ENCODE assay signal across 8 cellular contexts in the genomic region with DNA sequence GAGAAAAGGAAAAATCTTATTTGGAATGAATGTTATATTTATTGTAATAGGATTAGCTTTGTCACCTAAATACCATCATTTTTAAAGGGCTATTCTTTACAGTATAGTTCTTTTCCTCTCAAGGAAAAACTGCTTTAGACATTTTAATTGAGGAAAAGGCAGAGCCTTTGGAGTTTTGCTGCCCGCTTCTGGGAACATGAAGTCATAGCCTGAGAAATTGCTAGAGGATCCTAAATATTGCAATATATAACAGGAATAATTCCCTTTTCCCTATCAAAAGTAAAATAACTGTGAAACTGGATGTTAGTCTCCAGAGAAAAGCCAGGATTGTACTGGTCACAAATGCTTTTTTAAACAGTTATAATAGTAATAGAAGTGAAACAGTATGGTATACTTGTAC. TPM values are rescaled to one million over a fixed set of nuclear protein-coding genes. Genes with fewer than 3 reads are reported as not detected.
DNase-seq lines count a peak whose midpoint lies in the region; FAIRE-seq and TF ChIP-seq lines count a peak whose summit lies in the region.
"Not testable (repeated sequence)": the region's sequence is repeated elsewhere in the genome, so short reads cannot be mapped to it uniquely, and the experiment has no call there.

No MANE protein-coding gene starts in this region.

- not testable (repeated sequence) for H3K27me3 ChIP-seq in small intestine (ENCODE audit: control insufficient read depth in 2 of 2, insufficient read depth in 2 of 2, low read length in 2 of 2)

- not testable (repeated sequence) for FAIRE-seq in small intestine (lab: Jason Lieb, UNC)

- WGBS in small intestine, 3 donors: no CpG with 5 or more reads among the region's 1 CpG

- DNase-seq in AG09309 (ENCODE audit: low read depth); GM10266 (ENCODE audit: extremely low spot score): not testable (repeated sequence)
- peak; percentile 26 for DNase-seq in NAMALWA (ENCODE audit: low spot score)
- DNase-seq in SK-MEL-5 (ENCODE audit: low read depth, low spot score): peak; percentile 35
- DNase-seq in cardiac fibroblast (ENCODE audit: low read depth in 2 of 2): peak in 1 of 2 donors; percentile 64
- peak; percentile 30 for DNase-seq in glomerular visceral epithelial cell (ENCODE audit: extremely low spot score)
- peak; percentile 15 for DNase-seq in medulla oblongata (ENCODE audit: extremely low spot score)
- peak; percentile 3 for DNase-seq in small intestine

- not testable (repeated sequence) for H3K27ac ChIP-seq in small intestine (ENCODE audit: low read depth in 1 of 2, low read length in 1 of 2)

- H3K4me1 ChIP-seq in small intestine (ENCODE audit: control insufficient read depth in 2 of 2, insufficient read depth in 1 of 2, low read depth in 1 of 2, low read length in 1 of 2): not testable (repeated sequence)

- H3K4me3 ChIP-seq in AG09309 (ENCODE audit: control insufficient read depth, low read depth, low read length); cardiac fibroblast (replicated peaks in 1 of 2; ENCODE audit: low read depth in 2 of 2, low read length in 2 of 2); small intestine (ENCODE audit: low read depth in 1 of 2, low read length in 2 of 2): not testable (repeated sequence)

- in situ Hi-C loops in SK-MEL-5 (cut with HindIII; ENCODE audit: low pct_unique_long_range_greater_than_20kb, low sequenced_read_pairs): not testable (repeated sequence)

- TF ChIP-seq CTCF in AG09309 (IDR thresholded peaks at IDR 0.05; ENCODE audit: control insufficient read depth, insufficient read depth, low read depth, low read length, missing control alignments): peak; percentile 22
- TF ChIP-seq CTCF in GM10266 (IDR thresholded peaks at IDR 0.05; ENCODE audit: control insufficient read depth, insufficient read depth, low read depth, missing control alignments): peak; percentile 1
- peak; percentile 12 for TF ChIP-seq CTCF in cardiac fibroblast (IDR thresholded peaks at IDR 0.05; ENCODE audit: low read depth, low read length)

- H3K36me3 ChIP-seq in small intestine (ENCODE audit: control insufficient read depth in 2 of 2, insufficient read depth in 2 of 2, low read length in 2 of 2): not testable (repeated sequence)

- H3K9me3 ChIP-seq in small intestine (ENCODE audit: control insufficient read depth, low read depth): not testable (repeated sequence)

RNA-seq across cellular contexts. Expression of gene SEC22B, which starts 30.5 kb away (rescaled TPM):
- 38.7 and 39.8 TPM in 2 replicates for total RNA-seq in SK-MEL-5 (2014; rRNA removed; shearing (Covaris generic))
- polyA plus RNA-seq in SK-MEL-5 (2015; cell fraction: cytosol; rRNA removed): 26.6 and 26.9 TPM in 2 replicates
- polyA plus RNA-seq in SK-MEL-5 (2015; cell fraction: nucleus; rRNA removed): 54.8 and 63.5 TPM in 2 replicates
- polyA plus RNA-seq in small intestine: 10 to 100 TPM; 19.2 to 19.7 (median 19.6) TPM
